Comparison of ENCODE assay signal across 13 cellular contexts in the genomic region with DNA sequence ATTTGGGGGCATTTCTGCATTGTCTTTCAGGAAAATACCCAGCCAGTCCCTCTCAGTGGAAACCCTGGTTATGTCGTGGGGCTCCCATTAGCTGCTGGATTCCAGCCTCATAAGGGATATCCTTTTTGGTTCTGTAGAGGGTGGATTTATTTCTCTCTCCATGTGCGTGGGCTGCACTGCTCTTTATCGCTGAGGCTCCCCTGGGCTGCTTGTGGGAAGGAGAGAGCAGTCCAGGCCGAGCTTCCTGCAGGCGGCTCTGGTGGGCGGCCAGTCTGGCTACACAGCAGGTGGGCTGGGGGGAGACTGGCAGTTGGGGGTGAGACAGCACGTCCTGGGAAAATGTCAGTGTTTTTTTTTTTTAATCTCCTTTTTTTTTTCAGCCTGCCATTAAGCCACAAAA. TPM values are rescaled to one million over a fixed set of nuclear protein-coding genes. Genes with fewer than 3 reads are reported as not detected.
DNase-seq lines count a peak whose midpoint lies in the region; ATAC-seq and TF ChIP-seq lines count a peak whose summit lies in the region.
"Had no signal": no experiment of that assay in that cellular context is flagged by ENCODE, and none has a peak within 500 bp of the region (broad histone marks: within the 10 kb centered on the region; RNA-seq: fewer than 3 reads in every experiment).

No MANE protein-coding gene starts in this region.

- DNase-seq in ELF-1 (ENCODE audit: low read depth, low spot score), result peak; percentile 21
- DNase-seq in activated B cell treated with CpG ODN at 0.5 μM for 24 hours, result no peak
- DNase-seq in left ventricle myocardium inferior, result peak; percentile 34
- DNase-seq in gastrocnemius medialis, result peak in 1 of 2 donors; percentile 34
- DNase-seq in NCI-H2107 (lab: John Stamatoyannopoulos, UW), result no peak
- no peak for DNase-seq in NCI-H1105 (lab: John Stamatoyannopoulos, UW)
- no peak for DNase-seq in SKM-1 treated with dmso at 0.1 percent for 144 hours (lab: John Stamatoyannopoulos, UW; ENCODE audit: unreplicated experiment)
- no peak for DNase-seq in NCI-H1694 treated with DMSO at 0.1 percent for 48 hours (lab: John Stamatoyannopoulos, UW)
- DNase-seq: Caco-2, erythroblast, NCI-H1417, T-helper 2 cell had no signal

- in situ Hi-C loops in gastrocnemius medialis (cut with MboI; ENCODE audit: low sequenced_read_pairs in 4 of 4), result no loop called here

- peak overlapping the region; percentile 74 for H3K27ac ChIP-seq in left ventricle myocardium inferior (replicated peaks)
- peak overlapping the region; percentile 80 to 91 (median 85) for H3K27ac ChIP-seq in gastrocnemius medialis

- no peaks in the 10 kb centered on the region for H3K9me3 ChIP-seq in left ventricle myocardium inferior (replicated peaks)
- no peaks in the 10 kb centered on the region for H3K9me3 ChIP-seq in gastrocnemius medialis
- H3K9me3 ChIP-seq: Caco-2 had no signal

- peaks cover 25% of the 10 kb centered on the region for H3K36me3 Mint-ChIP-seq in activated B cell treated with CpG ODN at 0.5 μM for 24 hours (ENCODE audit: low read depth)

- peak overlapping the region; percentile 37 for H3K4me3 Mint-ChIP-seq in activated B cell treated with CpG ODN at 0.5 μM for 24 hours
- H3K4me3 Mint-ChIP-seq: type B pancreatic cell had no signal

- H3K27ac Mint-ChIP-seq in activated B cell treated with CpG ODN at 0.5 μM for 24 hours, result peak overlapping the region; percentile 89
- H3K27ac Mint-ChIP-seq: type B pancreatic cell had no signal

- intact Hi-C loops in activated B cell treated with CpG ODN at 0.5 μM for 24 hours (cut with micrococcal nuclease), result no loop called here
- intact Hi-C loops in left ventricle myocardium inferior (cut with micrococcal nuclease), result no loop called here
- intact Hi-C loops in gastrocnemius medialis (cut with DNase I; ENCODE audit: low total_unique reads), result no loop called here

- CTCF ChIA-PET in activated B cell treated with CpG ODN at 0.5 μM for 24 hours (lab: Charles Lee), result interaction anchor here (0.9 kb wide), 1 partner anchor 16 kb away, joined by 5 read pairs; no protein-coding TSS in a partner anchor

- no peaks in the 10 kb centered on the region for H3K27me3 ChIP-seq in left ventricle myocardium inferior (ENCODE audit: low read depth)
- H3K27me3 ChIP-seq in gastrocnemius medialis, result no peaks in the 10 kb centered on the region

- TF ChIP-seq CTCF in activated B cell treated with CpG ODN at 0.5 μM for 24 hours (IDR thresholded peaks at IDR 0.05) (no peak), left ventricle myocardium inferior (IDR thresholded peaks at IDR 0.05; ENCODE audit: borderline replicate concordance) (no peak), gastrocnemius medialis (IDR thresholded peaks at IDR 0.05 in 4 of 5, conservative IDR thresholded peaks at IDR 0.05 in 1 of 5) (no peak)

- no peak for ATAC-seq in activated B cell treated with CpG ODN at 0.5 μM for 24 hours (ENCODE audit: low read depth)
- ATAC-seq in gastrocnemius medialis, result no peak

- POLR2A ChIA-PET in activated B cell treated with CpG ODN at 0.5 μM for 24 hours (lab: Charles Lee), result interaction anchor here (0.7 to 4.6 kb wide), 10 partner anchors 10 to 101 kb away, joined by 3 to 20 read pairs (median 5); partner anchors contain the start of gene PPP1CC

- H3K4me3 ChIP-seq in left ventricle myocardium inferior, result no peak overlapping the region
- H3K4me3 ChIP-seq in gastrocnemius medialis, result peak overlapping the region; percentile 3 to 39 (median 13)

- no peaks in the 10 kb centered on the region for H3K27me3 Mint-ChIP-seq in activated B cell treated with CpG ODN at 0.5 μM for 24 hours
- H3K27me3 Mint-ChIP-seq: type B pancreatic cell had no signal

- H3K4me1 Mint-ChIP-seq in activated B cell treated with CpG ODN at 0.5 μM for 24 hours, result peaks cover 99% of the 10 kb centered on the region

- H3K4me1 ChIP-seq in left ventricle myocardium inferior (peaks cover 37% of the 10 kb centered on the region), gastrocnemius medialis (peaks cover 22 to 53% of the 10 kb centered on the region in 2 donors)
- H3K4me1 ChIP-seq: Caco-2 had no signal

- H3K36me3 ChIP-seq in left ventricle myocardium inferior, result peaks cover 4% of the 10 kb centered on the region
- H3K36me3 ChIP-seq in gastrocnemius medialis, result no peaks in the 10 kb centered on the region

- no peak for TF ChIP-seq POLR2A in gastrocnemius medialis (IDR thresholded peaks at IDR 0.05)

- no peaks in the 10 kb centered on the region for H3K9me3 Mint-ChIP-seq in activated B cell treated with CpG ODN at 0.5 μM for 24 hours
- H3K9me3 Mint-ChIP-seq: type B pancreatic cell had no signal

RNA-seq across cellular contexts. Expression of gene TCTN1, which starts 27.6 kb away (rescaled TPM):
- total RNA-seq in activated B cell treated with CpG ODN at 0.5 μM for 24 hours, result 22.4 and 29.5 TPM in 2 replicates
- 21.6 TPM for total RNA-seq in left ventricle myocardium inferior
- total RNA-seq in gastrocnemius medialis, result 10 to 100 TPM in 3 of 4 donors, 1 to 10 TPM in 1; 4.7 to 30.8 (median 22.7) TPM

RNA-seq across cellular contexts. Expression of gene HVCN1, which starts 47.4 kb away (rescaled TPM):
- total RNA-seq in activated B cell treated with CpG ODN at 0.5 μM for 24 hours, result 80.7 and 83.9 TPM in 2 replicates
- 11.5 TPM for total RNA-seq in left ventricle myocardium inferior
- total RNA-seq in gastrocnemius medialis, result 1 to 10 TPM; 4.6 to 8.1 (median 5.8) TPM

RNA-seq across cellular contexts. Expression of gene PPTC7, which starts 58.4 kb away (rescaled TPM):
- total RNA-seq in activated B cell treated with CpG ODN at 0.5 μM for 24 hours, result 34.5 and 40.8 TPM in 2 replicates
- total RNA-seq in left ventricle myocardium inferior, result 103 TPM
- 10 to 100 TPM; 27.6 to 85.8 (median 58.4) TPM for total RNA-seq in gastrocnemius medialis

Comparison
In these comparisons a context has a peak if more than half of its experiments do, and no peak if none do; other contexts are left out.
1. DNase-seq: peak in ELF-1 (single experiment) and left ventricle myocardium inferior (single experiment); none in activated B cell treated with CpG ODN at 0.5 μM for 24 hours (single experiment), NCI-H2107 (single experiment), NCI-H1105 (single experiment), SKM-1 treated with dmso at 0.1 percent for 144 hours (single experiment) and NCI-H1694 treated with DMSO at 0.1 percent for 48 hours (single experiment).